Comparison of ENCODE assay signal across 2 cellular contexts in the genomic region with DNA sequence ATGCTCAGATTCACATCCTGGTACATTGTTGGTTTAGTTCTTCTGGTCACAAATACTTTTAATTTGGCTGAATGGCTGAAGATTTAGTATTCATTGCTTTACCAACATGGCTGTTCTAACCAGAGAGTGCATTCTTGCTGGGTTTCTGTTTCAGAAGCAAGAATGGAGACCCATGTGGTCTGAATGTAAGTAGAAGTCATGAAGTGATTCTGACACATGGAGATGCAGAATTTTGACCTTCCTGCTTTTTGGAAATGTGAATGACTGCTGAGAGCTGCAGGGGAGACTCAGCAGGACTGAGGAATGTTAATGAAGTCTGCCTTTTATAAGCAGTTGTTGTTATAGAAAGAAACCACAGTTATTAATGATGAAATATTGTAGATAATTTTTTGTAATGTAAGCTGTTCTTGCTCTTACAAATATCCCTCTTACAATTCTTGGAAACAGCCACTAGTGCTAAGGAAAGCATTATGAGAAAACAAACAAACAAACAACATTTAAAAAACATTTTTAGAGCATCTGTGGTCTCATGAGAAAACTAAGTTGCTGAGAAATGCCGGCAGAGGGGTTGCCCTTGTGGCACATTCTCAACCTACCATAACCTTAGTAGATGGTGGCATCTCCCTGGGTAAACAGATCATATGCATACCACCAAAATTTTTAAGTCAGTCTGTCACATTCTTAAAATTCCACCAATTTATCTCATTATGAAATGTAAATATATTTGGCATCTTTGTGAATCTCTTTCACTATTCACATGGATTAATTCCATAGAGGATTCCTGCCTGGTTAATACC.
TF ChIP-seq lines count a peak whose summit lies in the region.

No MANE protein-coding gene starts in this region.

TF ChIP-seq in GM23338, 12 proteins besides CTCF, POLR2A, EP300 and RAD21 (continued from another document):
- TF ChIP-seq, protein P1, sequence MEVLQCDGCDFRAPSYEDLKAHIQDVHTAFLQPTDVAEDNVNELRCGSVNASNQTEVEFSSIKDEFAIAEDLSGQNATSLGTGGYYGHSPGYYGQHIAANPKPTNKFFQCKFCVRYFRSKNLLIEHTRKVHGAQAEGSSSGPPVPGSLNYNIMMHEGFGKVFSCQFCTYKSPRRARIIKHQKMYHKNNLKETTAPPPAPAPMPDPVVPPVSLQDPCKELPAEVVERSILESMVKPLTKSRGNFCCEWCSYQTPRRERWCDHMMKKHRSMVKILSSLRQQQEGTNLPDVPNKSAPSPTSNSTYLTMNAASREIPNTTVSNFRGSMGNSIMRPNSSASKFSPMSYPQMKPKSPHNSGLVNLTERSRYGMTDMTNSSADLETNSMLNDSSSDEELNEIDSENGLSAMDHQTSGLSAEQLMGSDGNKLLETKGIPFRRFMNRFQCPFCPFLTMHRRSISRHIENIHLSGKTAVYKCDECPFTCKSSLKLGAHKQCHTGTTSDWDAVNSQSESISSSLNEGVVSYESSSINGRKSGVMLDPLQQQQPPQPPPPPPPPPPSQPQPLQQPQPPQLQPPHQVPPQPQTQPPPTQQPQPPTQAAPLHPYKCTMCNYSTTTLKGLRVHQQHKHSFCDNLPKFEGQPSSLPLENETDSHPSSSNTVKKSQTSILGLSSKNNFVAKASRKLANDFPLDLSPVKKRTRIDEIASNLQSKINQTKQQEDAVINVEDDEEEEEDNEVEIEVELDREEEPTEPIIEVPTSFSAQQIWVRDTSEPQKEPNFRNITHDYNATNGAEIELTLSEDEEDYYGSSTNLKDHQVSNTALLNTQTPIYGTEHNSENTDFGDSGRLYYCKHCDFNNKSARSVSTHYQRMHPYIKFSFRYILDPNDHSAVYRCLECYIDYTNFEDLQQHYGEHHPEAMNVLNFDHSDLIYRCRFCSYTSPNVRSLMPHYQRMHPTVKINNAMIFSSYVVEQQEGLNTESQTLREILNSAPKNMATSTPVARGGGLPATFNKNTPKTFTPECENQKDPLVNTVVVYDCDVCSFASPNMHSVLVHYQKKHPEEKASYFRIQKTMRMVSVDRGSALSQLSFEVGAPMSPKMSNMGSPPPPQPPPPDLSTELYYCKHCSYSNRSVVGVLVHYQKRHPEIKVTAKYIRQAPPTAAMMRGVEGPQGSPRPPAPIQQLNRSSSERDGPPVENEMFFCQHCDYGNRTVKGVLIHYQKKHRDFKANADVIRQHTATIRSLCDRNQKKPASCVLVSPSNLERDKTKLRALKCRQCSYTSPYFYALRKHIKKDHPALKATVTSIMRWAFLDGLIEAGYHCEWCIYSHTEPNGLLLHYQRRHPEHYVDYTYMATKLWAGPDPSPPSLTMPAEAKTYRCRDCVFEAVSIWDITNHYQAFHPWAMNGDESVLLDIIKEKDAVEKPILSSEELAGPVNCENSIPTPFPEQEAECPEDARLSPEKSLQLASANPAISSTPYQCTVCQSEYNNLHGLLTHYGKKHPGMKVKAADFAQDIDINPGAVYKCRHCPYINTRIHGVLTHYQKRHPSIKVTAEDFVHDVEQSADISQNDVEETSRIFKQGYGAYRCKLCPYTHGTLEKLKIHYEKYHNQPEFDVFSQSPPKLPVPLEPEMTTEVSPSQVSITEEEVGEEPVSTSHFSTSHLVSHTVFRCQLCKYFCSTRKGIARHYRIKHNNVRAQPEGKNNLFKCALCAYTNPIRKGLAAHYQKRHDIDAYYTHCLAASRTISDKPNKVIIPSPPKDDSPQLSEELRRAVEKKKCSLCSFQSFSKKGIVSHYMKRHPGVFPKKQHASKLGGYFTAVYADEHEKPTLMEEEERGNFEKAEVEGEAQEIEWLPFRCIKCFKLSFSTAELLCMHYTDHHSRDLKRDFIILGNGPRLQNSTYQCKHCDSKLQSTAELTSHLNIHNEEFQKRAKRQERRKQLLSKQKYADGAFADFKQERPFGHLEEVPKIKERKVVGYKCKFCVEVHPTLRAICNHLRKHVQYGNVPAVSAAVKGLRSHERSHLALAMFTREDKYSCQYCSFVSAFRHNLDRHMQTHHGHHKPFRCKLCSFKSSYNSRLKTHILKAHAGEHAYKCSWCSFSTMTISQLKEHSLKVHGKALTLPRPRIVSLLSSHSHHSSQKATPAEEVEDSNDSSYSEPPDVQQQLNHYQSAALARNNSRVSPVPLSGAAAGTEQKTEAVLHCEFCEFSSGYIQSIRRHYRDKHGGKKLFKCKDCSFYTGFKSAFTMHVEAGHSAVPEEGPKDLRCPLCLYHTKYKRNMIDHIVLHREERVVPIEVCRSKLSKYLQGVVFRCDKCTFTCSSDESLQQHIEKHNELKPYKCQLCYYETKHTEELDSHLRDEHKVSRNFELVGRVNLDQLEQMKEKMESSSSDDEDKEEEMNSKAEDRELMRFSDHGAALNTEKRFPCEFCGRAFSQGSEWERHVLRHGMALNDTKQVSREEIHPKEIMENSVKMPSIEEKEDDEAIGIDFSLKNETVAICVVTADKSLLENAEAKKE (CRISPR knock-in tag; IDR thresholded peaks at IDR 0.05), result peak; percentile 90
- no peak for TF ChIP-seq EZH2phosphoT487 (IDR thresholded peaks at IDR 0.05; ENCODE audit: unreplicated experiment)

TF ChIP-seq in SK-N-SH, 30 proteins besides CTCF, POLR2A, EP300 and RAD21 (continued from another document):
- TF ChIP-seq POLR2AphosphoS5 (IDR thresholded peaks at IDR 0.05; ENCODE audit: low read depth, low read length) (no peak), YY1 (IDR thresholded peaks at IDR 0.05; ENCODE audit: low read depth) (no peak), SIN3A (IDR thresholded peaks at IDR 0.05; ENCODE audit: borderline replicate concordance, low read depth, low read length) (no peak), FOXJ3 (CRISPR knock-in tag; IDR thresholded peaks at IDR 0.05) (no peak)
- TF ChIP-seq, protein P2, sequence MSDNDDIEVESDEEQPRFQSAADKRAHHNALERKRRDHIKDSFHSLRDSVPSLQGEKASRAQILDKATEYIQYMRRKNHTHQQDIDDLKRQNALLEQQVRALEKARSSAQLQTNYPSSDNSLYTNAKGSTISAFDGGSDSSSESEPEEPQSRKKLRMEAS (IDR thresholded peaks at IDR 0.05; ENCODE audit: low read depth), result no peak
- TF ChIP-seq, protein P3, sequence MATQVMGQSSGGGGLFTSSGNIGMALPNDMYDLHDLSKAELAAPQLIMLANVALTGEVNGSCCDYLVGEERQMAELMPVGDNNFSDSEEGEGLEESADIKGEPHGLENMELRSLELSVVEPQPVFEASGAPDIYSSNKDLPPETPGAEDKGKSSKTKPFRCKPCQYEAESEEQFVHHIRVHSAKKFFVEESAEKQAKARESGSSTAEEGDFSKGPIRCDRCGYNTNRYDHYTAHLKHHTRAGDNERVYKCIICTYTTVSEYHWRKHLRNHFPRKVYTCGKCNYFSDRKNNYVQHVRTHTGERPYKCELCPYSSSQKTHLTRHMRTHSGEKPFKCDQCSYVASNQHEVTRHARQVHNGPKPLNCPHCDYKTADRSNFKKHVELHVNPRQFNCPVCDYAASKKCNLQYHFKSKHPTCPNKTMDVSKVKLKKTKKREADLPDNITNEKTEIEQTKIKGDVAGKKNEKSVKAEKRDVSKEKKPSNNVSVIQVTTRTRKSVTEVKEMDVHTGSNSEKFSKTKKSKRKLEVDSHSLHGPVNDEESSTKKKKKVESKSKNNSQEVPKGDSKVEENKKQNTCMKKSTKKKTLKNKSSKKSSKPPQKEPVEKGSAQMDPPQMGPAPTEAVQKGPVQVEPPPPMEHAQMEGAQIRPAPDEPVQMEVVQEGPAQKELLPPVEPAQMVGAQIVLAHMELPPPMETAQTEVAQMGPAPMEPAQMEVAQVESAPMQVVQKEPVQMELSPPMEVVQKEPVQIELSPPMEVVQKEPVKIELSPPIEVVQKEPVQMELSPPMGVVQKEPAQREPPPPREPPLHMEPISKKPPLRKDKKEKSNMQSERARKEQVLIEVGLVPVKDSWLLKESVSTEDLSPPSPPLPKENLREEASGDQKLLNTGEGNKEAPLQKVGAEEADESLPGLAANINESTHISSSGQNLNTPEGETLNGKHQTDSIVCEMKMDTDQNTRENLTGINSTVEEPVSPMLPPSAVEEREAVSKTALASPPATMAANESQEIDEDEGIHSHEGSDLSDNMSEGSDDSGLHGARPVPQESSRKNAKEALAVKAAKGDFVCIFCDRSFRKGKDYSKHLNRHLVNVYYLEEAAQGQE (IDR thresholded peaks at IDR 0.05; ENCODE audit: low read depth, low read length), result no peak
TF ChIP-seq in SK-N-SH: peak in this region for 0.
